ENCODE assay signal across 8 cellular contexts in the genomic region with DNA sequence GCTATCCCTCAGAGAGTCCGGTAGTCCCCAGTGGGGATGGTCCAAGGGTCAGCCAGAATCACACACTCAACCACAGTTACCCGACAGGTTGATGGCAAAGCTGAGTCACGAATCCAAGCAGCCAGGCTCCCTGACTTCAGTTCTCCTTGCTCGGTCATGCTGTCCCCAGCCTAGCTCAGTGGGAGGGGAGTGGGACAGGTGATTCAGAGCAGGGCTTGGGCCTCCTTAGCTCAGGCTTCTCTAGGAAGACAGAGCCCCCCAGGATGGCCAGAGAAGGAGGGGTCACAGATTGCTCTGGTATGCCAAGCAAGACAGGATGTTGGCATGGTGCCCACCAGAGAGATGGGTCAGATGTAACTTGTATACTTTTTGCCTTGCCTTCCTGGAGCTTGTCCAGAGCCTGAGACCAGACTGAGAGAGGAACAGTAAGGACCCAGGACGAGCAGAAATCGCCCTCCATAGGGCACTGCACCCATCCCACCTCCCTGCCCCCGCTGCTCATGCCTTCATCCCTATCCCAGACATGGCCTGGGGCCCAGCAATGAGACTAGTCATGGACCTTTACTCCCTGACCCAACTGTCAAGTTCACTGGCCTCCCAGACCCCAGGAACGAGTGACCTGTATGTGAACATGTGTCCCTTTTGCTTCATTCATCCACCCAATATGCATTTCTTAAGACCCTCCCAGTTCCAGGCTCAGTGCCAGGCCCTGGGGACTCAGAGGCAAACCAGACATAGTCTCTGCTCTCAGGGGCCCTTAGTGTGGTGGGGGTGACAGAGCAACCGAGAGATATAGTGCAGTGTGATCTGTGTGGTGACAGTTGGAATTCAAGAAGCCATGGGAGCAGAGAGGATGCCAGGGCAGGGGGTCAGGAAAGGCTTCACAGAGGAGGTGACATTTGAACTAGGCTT.
DNase-seq lines count a peak whose midpoint lies in the region; ATAC-seq and TF ChIP-seq lines count a peak whose summit lies in the region.

No MANE protein-coding gene starts in this region.

- H3K27me3 Mint-ChIP-seq in immature natural killer cell (ENCODE audit: low read depth in 3 of 3) = peaks cover 0 to 11% (median 0%) of the 10 kb centered on the region in 3 donors

- H3K27ac ChIP-seq in ascending aorta = peak overlapping the region; percentile 97
- peak overlapping the region in 7 of 8 donors; percentile 60 to 78 (median 72) for H3K27ac ChIP-seq in spleen

- H3K4me1 ChIP-seq in ascending aorta = peaks cover 3 to 13% of the 10 kb centered on the region in 2 donors
- H3K4me1 ChIP-seq in spleen = peaks cover 0 to 30% (median 15%) of the 10 kb centered on the region in 6 donors

- ATAC-seq in HG02973 (IDR thresholded peaks at IDR 0.05; ENCODE audit: unreplicated experiment) (no peak), HG03159 (IDR thresholded peaks at IDR 0.05; ENCODE audit: unreplicated experiment) (no peak)

- intact Hi-C loops in ascending aorta (cut with DNase I) = loop anchor here (1.0 to 10.0 kb wide), 4 partner anchors 33 to 269 kb away; partner anchors contain the start of gene PJA1
- intact Hi-C loops in spleen (cut with DNase I; ENCODE audit: low total_unique reads) = no loop called here

- H3K4me1 Mint-ChIP-seq in immature natural killer cell = peaks cover 0 to 4% of the 10 kb centered on the region in 2 donors

- H3K36me3 ChIP-seq in ascending aorta = no peaks in the 10 kb centered on the region
- no peaks in the 10 kb centered on the region for H3K36me3 ChIP-seq in spleen

- H3K4me3 ChIP-seq in ascending aorta (peak overlapping the region in 1 of 2 donors; percentile 54), spleen (peak overlapping the region in 1 of 8 donors; percentile 49)

- H3K4me3 Mint-ChIP-seq in immature natural killer cell = peak overlapping the region; percentile 18 to 84 (median 77)

- H3K36me3 Mint-ChIP-seq in immature natural killer cell = no peaks in the 10 kb centered on the region

- H3K9me3 ChIP-seq in ascending aorta (no peaks in the 10 kb centered on the region), spleen (no peaks in the 10 kb centered on the region)

- peak; percentile 46 for DNase-seq in HPDE6-E6E7 (ENCODE audit: extremely low spot score)
- DNase-seq in ascending aorta (ENCODE audit: low spot score in 2 of 2) = peak in 1 of 2 donors; percentile 82
- no peak for DNase-seq in immature natural killer cell
- peak; percentile 68 for DNase-seq in spleen
- DNase-seq in NCI-H1417 treated with DMSO at 0.1 percent for 48 hours (lab: John Stamatoyannopoulos, UW) = no peak
- DNase-seq in NCI-H2081 treated with DMSO at 0.1 percent for 48 hours (lab: John Stamatoyannopoulos, UW) = no peak

- no peaks in the 10 kb centered on the region for H3K9me3 Mint-ChIP-seq in immature natural killer cell

- TF ChIP-seq CTCF in ascending aorta (IDR thresholded peaks at IDR 0.05) (no peak), spleen (IDR thresholded peaks at IDR 0.05 in 8 of 11, conservative IDR thresholded peaks at IDR 0.05 in 3 of 11) (no peak)

- 35 to 56% (median 44%) methylated on average over 1 to 9 of the region's 9 CpGs for WGBS in spleen, 5 donors

- no peak for TF ChIP-seq POLR2A in spleen (IDR thresholded peaks at IDR 0.05)

- peak overlapping the region in 1 of 6 donors; percentile 49 for H3K27ac Mint-ChIP-seq in immature natural killer cell

- no peaks in the 10 kb centered on the region for H3K27me3 ChIP-seq in ascending aorta
- peaks cover 0 to 11% (median 0%) of the 10 kb centered on the region in 7 donors for H3K27me3 ChIP-seq in spleen (replicated peaks in 1 of 7)

Comparison
In these comparisons a context has a peak if more than half of its experiments do, and no peak if none do; other contexts are left out.
1. DNase-seq: peak in HPDE6-E6E7 (single experiment) and spleen (single experiment); none in immature natural killer cell (0 of 3), NCI-H1417 treated with DMSO at 0.1 percent for 48 hours (single experiment) and NCI-H2081 treated with DMSO at 0.1 percent for 48 hours (single experiment).